In the genomic region with DNA sequence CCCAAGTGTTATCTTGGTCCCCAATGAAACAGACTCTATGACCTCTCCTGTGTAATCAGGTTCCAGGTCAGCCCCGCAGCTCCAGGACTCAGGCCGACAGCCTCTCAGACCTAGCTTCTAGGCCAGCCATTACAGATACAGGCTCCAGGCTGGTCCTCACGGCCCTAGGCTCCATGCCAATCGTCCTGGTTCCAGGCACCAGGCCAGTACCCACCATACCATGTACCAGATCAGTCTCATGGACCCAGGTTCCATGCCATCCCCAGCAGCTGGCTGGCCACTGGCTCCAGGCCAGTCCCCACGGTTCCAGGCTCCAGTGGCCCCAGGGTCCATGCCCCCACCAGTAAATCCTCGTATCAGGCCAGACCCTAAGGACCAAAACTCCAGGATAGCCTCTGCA, we compare ENCODE assay signal across 27 cellular contexts.
"Had no signal": no experiment of that assay in that cellular context is flagged by ENCODE, and none has a peak within 500 bp of the region (broad histone marks: within the 10 kb centered on the region; RNA-seq: fewer than 3 reads in every experiment).

No MANE protein-coding gene starts in this region.

- H3K9ac ChIP-seq: neural progenitor cell had no signal

- FAIRE-seq: endothelial cell of umbilical vein had no signal

- H3K27ac Mint-ChIP-seq: naive thymus-derived CD4-positive, alpha-beta T cell; nephron; neural progenitor cell; stimulated activated naive B cell treated with anti-CD40 and anti-IgM and Interleukin-4, amounts not matched to agents 10 μg/mL and 1 μg/mL and 100 μg/mL, for 72 hours; stimulated activated naive CD8-positive, alpha-beta T cell treated with anti-CD3 and anti-CD28 coated beads, Interleukin-15, Interleukin-2, amounts not matched to agents 100 ng/mL and 50 ng/mL, for 24 hours had no signal

- H3K9me3 ChIP-seq: ovary, right lobe of liver, thoracic aorta had no signal

- H3K4me1 Mint-ChIP-seq: naive thymus-derived CD4-positive, alpha-beta T cell; nephron; neural progenitor cell; stimulated activated naive B cell treated with anti-CD40 and anti-IgM and Interleukin-4, amounts not matched to agents 10 μg/mL and 1 μg/mL and 100 μg/mL, for 72 hours had no signal

- ATAC-seq: gastroesophageal sphincter; heart left ventricle; left cardiac atrium; left lung; naive thymus-derived CD4-positive, alpha-beta T cell; stimulated activated naive B cell treated with anti-CD40 and anti-IgM and Interleukin-4, amounts not matched to agents 10 μg/mL and 1 μg/mL and 100 μg/mL, for 72 hours had no signal

- H3K4me3 Mint-ChIP-seq: naive thymus-derived CD4-positive, alpha-beta T cell; nephron; neural progenitor cell; stimulated activated naive B cell treated with anti-CD40 and anti-IgM and Interleukin-4, amounts not matched to agents 10 μg/mL and 1 μg/mL and 100 μg/mL, for 72 hours; stimulated activated naive CD8-positive, alpha-beta T cell treated with anti-CD3 and anti-CD28 coated beads, Interleukin-15, Interleukin-2, amounts not matched to agents 100 ng/mL and 50 ng/mL, for 24 hours had no signal

- H3K9me3 Mint-ChIP-seq: nephron, neural progenitor cell had no signal

- H3K27me3 ChIP-seq: esophagus muscularis mucosa, foreskin keratinocyte, gastroesophageal sphincter, heart left ventricle, hepatocyte, left lung, neural progenitor cell, ovary, right lobe of liver, tibial nerve had no signal

- H3K36me3 ChIP-seq: esophagus muscularis mucosa, gastroesophageal sphincter, heart left ventricle, left lung, neural progenitor cell, ovary, right lobe of liver, thoracic aorta, tibial nerve had no signal

- H3K4me3 ChIP-seq: coronary artery, esophagus muscularis mucosa, gastroesophageal sphincter, heart left ventricle, hepatocyte, left lung, neural progenitor cell, ovary, right lobe of liver, smooth muscle cell, thoracic aorta, tibial nerve had no signal

- H3K4me1 ChIP-seq: esophagus muscularis mucosa, foreskin keratinocyte, gastroesophageal sphincter, heart left ventricle, left lung, neural progenitor cell, right lobe of liver, tibial nerve had no signal

- DNase-seq: central memory CD4-positive, alpha-beta T cell; dermis blood vessel endothelial cell; effector memory CD4-positive, alpha-beta T cell; foreskin keratinocyte; heart left ventricle; left cardiac atrium; mesendoderm; midbrain; naive thymus-derived CD4-positive, alpha-beta T cell; nucleus accumbens; ovary; stimulated activated CD4-positive, alpha-beta T cell treated with anti-CD3 and anti-CD28 coated beads, Interleukin-2, amount 100 ng/mL, for 24 hours; stimulated activated CD4-positive, alpha-beta T cell treated with anti-CD3 and anti-CD28 coated beads, Interleukin-4, amount 100 ng/mL, for 4 hours; stimulated activated naive B cell treated with anti-CD40 and anti-IgM and Interleukin-4, amounts not matched to agents 10 μg/mL and 1 μg/mL and 100 μg/mL, for 72 hours had no signal

- H3K27ac ChIP-seq: coronary artery, esophagus muscularis mucosa, foreskin keratinocyte, gastroesophageal sphincter, heart left ventricle, hepatocyte, left lung, neural progenitor cell, ovary, right lobe of liver, thoracic aorta, tibial nerve had no signal

- H3K27me3 Mint-ChIP-seq: naive thymus-derived CD4-positive, alpha-beta T cell; stimulated activated naive B cell treated with anti-CD40 and anti-IgM and Interleukin-4, amounts not matched to agents 10 μg/mL and 1 μg/mL and 100 μg/mL, for 72 hours; stimulated activated naive CD8-positive, alpha-beta T cell treated with anti-CD3 and anti-CD28 coated beads, Interleukin-15, Interleukin-2, amounts not matched to agents 100 ng/mL and 50 ng/mL, for 24 hours had no signal

- H3K36me3 Mint-ChIP-seq: naive thymus-derived CD4-positive, alpha-beta T cell; neural progenitor cell; stimulated activated naive B cell treated with anti-CD40 and anti-IgM and Interleukin-4, amounts not matched to agents 10 μg/mL and 1 μg/mL and 100 μg/mL, for 72 hours had no signal

- H2AFZ ChIP-seq: hepatocyte, neural progenitor cell had no signal

- H3K79me2 ChIP-seq: hepatocyte had no signal

- H3K4me2 ChIP-seq: hepatocyte, neural progenitor cell, smooth muscle cell had no signal
